In the genomic region with DNA sequence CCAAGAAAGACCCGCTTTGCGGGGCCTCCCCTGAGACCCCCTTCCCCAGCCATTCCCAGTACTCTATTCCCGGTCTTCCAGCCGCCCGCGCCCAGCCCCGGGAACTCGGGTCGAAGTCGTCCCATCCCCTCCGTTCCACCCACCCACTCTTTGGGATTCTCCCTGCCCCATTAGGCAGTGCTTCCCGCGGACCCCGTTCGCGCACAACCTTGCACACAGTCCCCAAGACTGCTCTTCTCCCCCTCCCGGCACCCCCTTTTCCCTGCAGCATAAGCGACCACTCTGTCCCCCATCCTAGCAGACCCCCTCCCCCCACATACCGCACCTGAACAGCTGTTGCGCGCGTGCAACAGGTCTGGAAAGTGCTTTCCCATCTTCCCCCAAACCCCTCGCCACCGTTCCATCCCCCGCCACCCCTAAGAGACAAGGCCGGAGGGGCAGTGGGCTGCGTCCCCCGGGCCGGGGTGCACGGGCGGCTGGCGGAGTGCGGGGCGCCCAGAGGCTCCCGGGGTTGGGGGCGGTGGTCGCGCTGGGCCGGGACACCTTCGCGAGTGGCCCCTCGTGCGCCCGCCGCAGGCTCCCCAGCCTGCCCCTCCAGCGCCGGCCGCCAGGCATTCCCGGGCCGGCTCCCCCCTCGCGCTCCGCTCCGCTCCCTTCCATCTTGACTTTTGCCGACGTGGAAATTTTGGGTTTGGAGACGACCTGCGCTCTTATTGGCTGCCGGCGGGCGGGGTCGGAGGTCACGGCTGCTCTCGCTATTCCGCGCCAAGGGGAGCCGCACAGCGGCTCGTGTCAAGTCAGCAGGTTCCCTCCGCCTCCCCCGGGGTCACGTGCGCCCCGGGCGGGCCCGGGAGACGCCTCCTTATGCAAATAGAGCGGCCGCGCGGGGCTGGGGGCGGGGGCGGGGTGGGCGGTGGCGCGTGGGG, we compare ENCODE assay signal across 8 cellular contexts.
A peak's percentile ranks its signal among the peaks of the same experiment; 100 is the strongest.
DNase-seq lines count a peak whose midpoint lies in the region; TF ChIP-seq lines count a peak whose summit lies in the region.

No MANE protein-coding gene starts in this region.

- peaks cover 22% of the 10 kb centered on the region for H3K4me1 Mint-ChIP-seq in activated naive CD4-positive, alpha-beta T cell treated with anti-CD3 and anti-CD28 coated beads, Interleukin-2, amount 10 ng/mL, durations not matched to agents 7 days and 5 days

- WGBS in ovary, 3 donors = 0 to 1% (median 0%) methylated on average over 67 to 86 of the region's 86 CpGs

- H3K27ac ChIP-seq in SJCRH30 (peak overlapping the region; percentile 24; the same call in 1 of the 2 replicates), ovary (peak overlapping the region; percentile 18 to 79), tibial artery (peak overlapping the region in 1 of 2 donors; percentile 62)

- H3K9me3 ChIP-seq in ES-I3 (ENCODE audit: control insufficient read depth, insufficient read depth, low read length) (peaks cover 9% of the 10 kb centered on the region; the same call in 1 of the 2 replicates), Loucy (ENCODE audit: insufficient read depth, low read depth, low read length) (no peaks in the 10 kb centered on the region), SJCRH30 (replicated peaks) (peaks cover 5% of the 10 kb centered on the region; the same call in 1 of the 2 replicates), ovary (no peaks in the 10 kb centered on the region), tibial artery (no peaks in the 10 kb centered on the region)

- H3K36me3 Mint-ChIP-seq in activated naive CD4-positive, alpha-beta T cell treated with anti-CD3 and anti-CD28 coated beads, Interleukin-2, amount 10 ng/mL, durations not matched to agents 7 days and 5 days = peaks cover 5% of the 10 kb centered on the region

- no peak for TF ChIP-seq POLR2A in ovary (IDR thresholded peaks at IDR 0.05)

- peaks cover 4% of the 10 kb centered on the region; the same call in 1 of the 2 replicates for H3K79me2 ChIP-seq in Loucy (ENCODE audit: insufficient read depth, low read length)

- peaks cover 43% of the 10 kb centered on the region for H3K27me3 Mint-ChIP-seq in activated naive CD4-positive, alpha-beta T cell treated with anti-CD3 and anti-CD28 coated beads, Interleukin-2, amount 10 ng/mL, durations not matched to agents 7 days and 5 days

- no peaks in the 10 kb centered on the region for H3K9me2 ChIP-seq in Loucy (replicated peaks; ENCODE audit: low read depth, low read length)

- no peak for TF ChIP-seq EP300 in ovary (IDR thresholded peaks at IDR 0.05)

- H3K4me1 ChIP-seq in ES-I3 (ENCODE audit: insufficient read depth, low read length) (peaks cover 5% of the 10 kb centered on the region; the same call in 1 of the 2 replicates), Loucy (ENCODE audit: insufficient read depth, low read length, poor library complexity, severe bottlenecking) (peaks cover 22% of the 10 kb centered on the region), SJCRH30 (peaks cover 38% of the 10 kb centered on the region), ovary (ENCODE audit: insufficient read depth) (peaks cover 3% of the 10 kb centered on the region), tibial artery (peaks cover 0 to 26% (median 18%) of the 10 kb centered on the region in 4 donors)

- peak overlapping the region; percentile 82 for H2AFZ ChIP-seq in Loucy (ENCODE audit: low read length)

- peak overlapping the region; percentile 70 for H3K27ac Mint-ChIP-seq in activated naive CD4-positive, alpha-beta T cell treated with anti-CD3 and anti-CD28 coated beads, Interleukin-2, amount 10 ng/mL, durations not matched to agents 7 days and 5 days

- no peaks in the 10 kb centered on the region for H3K36me3 ChIP-seq in ES-I3 (ENCODE audit: insufficient read depth, low read length)
- H3K36me3 ChIP-seq in H7 (replicated peaks; ENCODE audit: control insufficient read depth, insufficient read depth, low read length) = no peaks in the 10 kb centered on the region
- H3K36me3 ChIP-seq in Loucy (ENCODE audit: insufficient read depth, low read length) = no peaks in the 10 kb centered on the region
- H3K36me3 ChIP-seq in SJCRH30 = no peaks in the 10 kb centered on the region
- no peaks in the 10 kb centered on the region for H3K36me3 ChIP-seq in ovary
- H3K36me3 ChIP-seq in tibial artery = no peaks in the 10 kb centered on the region

- H3K4me3 Mint-ChIP-seq in activated naive CD4-positive, alpha-beta T cell treated with anti-CD3 and anti-CD28 coated beads, Interleukin-2, amount 10 ng/mL, durations not matched to agents 7 days and 5 days = peak overlapping the region; percentile 87

- H3K9me3 Mint-ChIP-seq in activated naive CD4-positive, alpha-beta T cell treated with anti-CD3 and anti-CD28 coated beads, Interleukin-2, amount 10 ng/mL, durations not matched to agents 7 days and 5 days = peaks cover 4% of the 10 kb centered on the region

- no peaks in the 10 kb centered on the region for H4K20me1 ChIP-seq in Loucy (ENCODE audit: insufficient read depth, low read length, poor library complexity, severe bottlenecking)

- CTCF ChIA-PET in activated naive CD4-positive, alpha-beta T cell treated with anti-CD3 and anti-CD28 coated beads, Interleukin-2, amount 10 ng/mL, durations not matched to agents 7 days and 5 days (lab: Charles Lee) = no interaction called here

- no peaks in the 10 kb centered on the region for H3F3A ChIP-seq in Loucy (ENCODE audit: low read depth)

- peak overlapping the region; percentile 96 for H3K4me2 ChIP-seq in Loucy (ENCODE audit: low read depth, low read length, poor library complexity, severe bottlenecking)

- TF ChIP-seq CTCF in Loucy (conservative IDR thresholded peaks at IDR 0.05; ENCODE audit: low read length) (no peak), ovary (IDR thresholded peaks at IDR 0.05) (no peak), tibial artery (IDR thresholded peaks at IDR 0.05) (no peak)

- H3K9ac ChIP-seq in ES-I3 (ENCODE audit: low read depth, low read length) (peak overlapping the region; percentile 73), Loucy (ENCODE audit: low read depth, low read length, poor library complexity, severe bottlenecking) (peak overlapping the region; percentile 69)

- H3K27me3 ChIP-seq in H7 (ENCODE audit: control insufficient read depth, insufficient read depth, low read length) = no peaks in the 10 kb centered on the region; the same call in 1 of the 2 replicates
- peaks cover 20% of the 10 kb centered on the region for H3K27me3 ChIP-seq in Loucy (ENCODE audit: insufficient read depth, low read length, poor library complexity, severe bottlenecking)
- H3K27me3 ChIP-seq in SJCRH30 = no peaks in the 10 kb centered on the region
- H3K27me3 ChIP-seq in ovary = no peaks in the 10 kb centered on the region
- peaks cover 0 to 5% of the 10 kb centered on the region in 2 donors for H3K27me3 ChIP-seq in tibial artery

- intact Hi-C loops in head of caudate nucleus (cut with DNase I) (no loop called here), ovary (cut with DNase I) (loop anchor here in 1 of 4 donors (5.0 kb wide), 1 partner anchor 252 kb away; a partner anchor contains a TSS), tibial artery (cut with DNase I; ENCODE audit: low total_unique reads) (loop anchor here (5.0 kb wide), 1 partner anchor 58 kb away; no protein-coding TSS in a partner anchor)

- DNase-seq in H7 (peak; percentile 97), SJCRH30 (peak; percentile 91 to 94), head of caudate nucleus (peak; percentile 51 to 92 (median 80)), ovary (peak; percentile 95 to 98 (median 97)), tibial artery (peak; percentile 88 to 90)
- peak; percentile 95 for DNase-seq in activated naive CD4-positive, alpha-beta T cell treated with anti-CD3 and anti-CD28 coated beads, Interleukin-2, amount 10 ng/mL, durations not matched to agents 7 days and 5 days

- H3K4me3 ChIP-seq in H7 (ENCODE audit: insufficient read depth, low read depth, low read length) (peak overlapping the region; percentile 68), Loucy (ENCODE audit: low read length, poor library complexity, severe bottlenecking) (peak overlapping the region; percentile 83), SJCRH30 (peak overlapping the region; percentile 88), ovary (peak overlapping the region; percentile 63), tibial artery (peak overlapping the region; percentile 51 to 85)
